ENCODE assay signal across 1 cellular context in the genomic region with DNA sequence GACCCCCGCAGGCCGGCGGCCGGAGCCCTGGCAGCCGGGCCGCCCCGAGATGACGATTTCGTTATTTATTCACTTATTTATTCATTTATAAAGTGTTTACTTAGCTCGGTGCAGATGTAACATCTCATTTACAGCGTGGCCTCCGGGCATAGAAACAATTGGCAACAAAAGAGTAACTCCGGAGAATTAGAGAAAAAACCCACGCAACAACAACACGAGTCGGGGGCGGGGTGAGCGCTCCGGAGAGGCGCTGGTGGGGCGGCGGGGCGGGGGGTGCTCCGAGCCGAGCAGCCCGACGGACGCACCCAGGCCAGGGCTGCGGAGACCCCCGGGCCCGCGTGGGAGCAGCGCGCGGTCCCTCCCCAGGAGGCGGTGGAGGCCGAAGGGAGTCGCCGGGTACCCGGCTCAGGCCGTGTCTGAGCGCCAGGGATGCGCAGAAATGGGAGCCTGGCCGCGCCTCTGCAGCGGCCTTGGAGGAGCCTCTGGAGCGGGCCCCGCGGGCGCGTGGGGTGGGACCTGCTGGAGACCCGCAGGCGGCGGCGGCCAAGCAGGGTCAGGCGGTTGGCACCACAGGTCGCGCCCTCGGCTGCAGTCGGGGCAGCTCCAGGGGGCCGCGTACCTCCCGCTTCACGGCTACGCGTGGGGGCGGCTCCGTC.
TF ChIP-seq lines count a peak whose summit lies in the region.

No MANE protein-coding gene starts in this region.

TF ChIP-seq in SK-N-SH treated with all-trans-retinoic acid at 6 μM for 48 hours, 23 proteins besides CTCF, POLR2A, EP300 and RAD21 (continued from another document):
- TF ChIP-seq, protein P1, sequence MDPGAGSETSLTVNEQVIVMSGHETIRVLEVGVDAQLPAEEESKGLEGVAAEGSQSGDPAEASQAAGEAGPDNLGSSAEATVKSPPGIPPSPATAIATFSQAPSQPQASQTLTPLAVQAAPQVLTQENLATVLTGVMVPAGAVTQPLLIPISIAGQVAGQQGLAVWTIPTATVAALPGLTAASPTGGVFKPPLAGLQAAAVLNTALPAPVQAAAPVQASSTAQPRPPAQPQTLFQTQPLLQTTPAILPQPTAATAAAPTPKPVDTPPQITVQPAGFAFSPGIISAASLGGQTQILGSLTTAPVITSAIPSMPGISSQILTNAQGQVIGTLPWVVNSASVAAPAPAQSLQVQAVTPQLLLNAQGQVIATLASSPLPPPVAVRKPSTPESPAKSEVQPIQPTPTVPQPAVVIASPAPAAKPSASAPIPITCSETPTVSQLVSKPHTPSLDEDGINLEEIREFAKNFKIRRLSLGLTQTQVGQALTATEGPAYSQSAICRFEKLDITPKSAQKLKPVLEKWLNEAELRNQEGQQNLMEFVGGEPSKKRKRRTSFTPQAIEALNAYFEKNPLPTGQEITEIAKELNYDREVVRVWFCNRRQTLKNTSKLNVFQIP (CRISPR knock-in tag; IDR thresholded peaks at IDR 0.05; ENCODE audit: borderline replicate concordance, low read depth): no peak
- no peak for TF ChIP-seq OSR1 (CRISPR knock-in tag; IDR thresholded peaks at IDR 0.05)
- no peak for TF ChIP-seq CSDC2 (CRISPR knock-in tag; IDR thresholded peaks at IDR 0.05)
- TF ChIP-seq ZNF8 (CRISPR knock-in tag; IDR thresholded peaks at IDR 0.05): no peak
- TF ChIP-seq BACH2 (CRISPR knock-in tag; IDR thresholded peaks at IDR 0.05; ENCODE audit: borderline replicate concordance): no peak
- TF ChIP-seq ARNTL (CRISPR knock-in tag; IDR thresholded peaks at IDR 0.05; ENCODE audit: borderline replicate concordance, low read depth): no peak
- TF ChIP-seq TOX (CRISPR knock-in tag; IDR thresholded peaks at IDR 0.05; ENCODE audit: borderline replicate concordance): no peak
- TF ChIP-seq GLIS3 (CRISPR knock-in tag; IDR thresholded peaks at IDR 0.05): no peak
